24 cellular contexts compared by ENCODE assay signal in the genomic region with DNA sequence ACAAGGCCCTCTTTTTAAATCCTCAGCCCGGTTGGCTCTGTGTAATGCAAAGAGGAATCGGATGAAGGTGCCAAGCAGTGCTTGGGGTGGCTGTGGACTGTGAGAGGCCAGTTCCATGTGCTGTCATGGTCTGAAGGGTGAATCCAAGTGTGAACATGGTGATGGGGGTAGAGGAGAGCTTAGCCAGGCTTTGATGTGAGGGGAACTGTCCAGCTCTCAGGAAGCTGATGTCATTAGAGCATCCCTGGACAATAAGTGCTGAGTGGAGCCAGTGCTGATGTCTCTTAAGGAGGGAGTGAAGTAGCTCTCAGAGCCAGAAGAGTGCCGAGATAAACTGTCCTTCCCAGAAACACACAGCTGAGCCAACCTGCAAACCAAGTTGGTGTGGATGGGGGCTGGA. TPM values are rescaled to one million over a fixed set of nuclear protein-coding genes. Genes with fewer than 3 reads are reported as not detected.
DNase-seq lines count a peak whose midpoint lies in the region; TF ChIP-seq lines count a peak whose summit lies in the region.
"Had no signal": no experiment of that assay in that cellular context is flagged by ENCODE, and none has a peak within 500 bp of the region (broad histone marks: within the 10 kb centered on the region; RNA-seq: fewer than 3 reads in every experiment).

No MANE protein-coding gene starts in this region.

- peaks cover 28% of the 10 kb centered on the region for H3K4me1 Mint-ChIP-seq in neural progenitor cell
- H3K4me1 Mint-ChIP-seq: CD14-positive monocyte, T-helper 17 cell had no signal

- no peaks in the 10 kb centered on the region for H3K36me3 ChIP-seq in adipocyte (ENCODE audit: control insufficient read depth, insufficient read depth, low read length, severe bottlenecking)
- H3K36me3 ChIP-seq in neural progenitor cell, result no peaks in the 10 kb centered on the region
- H3K36me3 ChIP-seq: lower lobe of right lung, prostate gland, upper lobe of right lung had no signal

- H3K4me3 ChIP-seq in adipocyte (ENCODE audit: low read length) (no peak overlapping the region), fibroblast of the aortic adventitia (ENCODE audit: low read depth, low read length) (no peak overlapping the region), neural progenitor cell (no peak overlapping the region)
- H3K4me3 ChIP-seq: esophagus muscularis mucosa, lower lobe of right lung, prostate gland, upper lobe of right lung had no signal

- H3K27me3 ChIP-seq in adipocyte (replicated peaks; ENCODE audit: control insufficient read depth, insufficient read depth, low read length) (no peaks in the 10 kb centered on the region), neural progenitor cell (no peaks in the 10 kb centered on the region)
- H3K27me3 ChIP-seq: esophagus muscularis mucosa, upper lobe of right lung had no signal

- H3K9me3 ChIP-seq in adipocyte (ENCODE audit: control insufficient read depth, low read length) (no peaks in the 10 kb centered on the region), neural progenitor cell (ENCODE audit: low read depth) (no peaks in the 10 kb centered on the region)
- H3K9me3 ChIP-seq: esophagus muscularis mucosa, lower lobe of right lung, prostate gland, upper lobe of right lung had no signal

- H3K9ac ChIP-seq in adipocyte (ENCODE audit: low read length) (no peak overlapping the region), neural progenitor cell (no peak overlapping the region)

- no peak overlapping the region for H3K4me2 ChIP-seq in neural progenitor cell

- no peak overlapping the region for H3K27ac Mint-ChIP-seq in neural progenitor cell
- H3K27ac Mint-ChIP-seq: natural killer cell treated with Interleukin-12 subunit alpha and Interleukin-12 subunit beta and Interleukin-15 and Interleukin-18, amount 100 ng/mL, for 72 hours; stimulated activated naive CD8-positive, alpha-beta T cell treated with anti-CD3 and anti-CD28 coated beads, Interleukin-15, Interleukin-2, amounts not matched to agents 100 ng/mL and 50 ng/mL, for 24 hours; T-helper 17 cell had no signal

- TF ChIP-seq CTCF in fibroblast of the aortic adventitia (IDR thresholded peaks at IDR 0.05; ENCODE audit: insufficient read depth, low read length), result no peak
- no peak for TF ChIP-seq CTCF in neural progenitor cell (IDR thresholded peaks at IDR 0.05)

- H3K36me3 Mint-ChIP-seq in neural progenitor cell, result peaks cover 2% of the 10 kb centered on the region
- H3K36me3 Mint-ChIP-seq: CD14-positive monocyte; natural killer cell treated with Interleukin-12 subunit alpha and Interleukin-12 subunit beta and Interleukin-15 and Interleukin-18, amount 100 ng/mL, for 72 hours had no signal

- DNase-seq in NCI-H2029 (lab: John Stamatoyannopoulos, UW) (peak; percentile 48), NCI-H2029 treated with DMSO at 0.1 percent for 48 hours (lab: John Stamatoyannopoulos, UW) (no peak), adipocyte (ENCODE audit: low read depth) (peak; percentile 20), fibroblast of the aortic adventitia (ENCODE audit: low read depth) (peak; percentile 27), neural progenitor cell (ENCODE audit: low spot score) (peak; percentile 52), NCI-H2196 (lab: John Stamatoyannopoulos, UW; ENCODE audit: unreplicated experiment) (no peak), HT-29 (ENCODE audit: low spot score) (no peak)
- DNase-seq in activated naive CD4-positive, alpha-beta T cell treated with Interleukin-2 at 50 U/mL for 16 hours, result no peak
- DNase-seq: activated CD4-positive, CD25-positive, alpha-beta regulatory T cell treated with anti-CD3 and anti-CD28 coated beads, Interleukin-2, amount 50 U/mL, for 72 hours; activated gamma-delta T cell treated with Interleukin-2 at 50 U/mL for 16 hours; KBM-7; lower lobe of right lung; NCI-H1092 treated with DMSO at 0.1 percent for 48 hours; NCI-H446 treated with DMSO at 0.1 percent for 48 hours; SHP77 treated with DMSO at 0.1 percent for 48 hours; stimulated activated CD4-positive, alpha-beta T cell treated with anti-CD3 and anti-CD28 coated beads, Interleukin-15, amount 100 ng/mL, for 24 hours; T-helper 17 cell; upper lobe of right lung had no signal

- no peaks in the 10 kb centered on the region for H4K20me1 ChIP-seq in neural progenitor cell (ENCODE audit: low read depth)

- no peak overlapping the region for H2AFZ ChIP-seq in neural progenitor cell (replicated peaks)

- no peak overlapping the region for H3K4me3 Mint-ChIP-seq in neural progenitor cell
- H3K4me3 Mint-ChIP-seq: natural killer cell treated with Interleukin-12 subunit alpha and Interleukin-12 subunit beta and Interleukin-15 and Interleukin-18, amount 100 ng/mL, for 72 hours; stimulated activated naive CD8-positive, alpha-beta T cell treated with anti-CD3 and anti-CD28 coated beads, Interleukin-15, Interleukin-2, amounts not matched to agents 100 ng/mL and 50 ng/mL, for 24 hours; T-helper 17 cell had no signal

- H3K27me3 Mint-ChIP-seq in neural progenitor cell (ENCODE audit: insufficient read depth, low read depth), result peaks cover 4% of the 10 kb centered on the region

- no peaks in the 10 kb centered on the region for H3K79me2 ChIP-seq in neural progenitor cell (ENCODE audit: low read depth)

- no peak overlapping the region for H3K27ac ChIP-seq in neural progenitor cell
- H3K27ac ChIP-seq: 22Rv1, esophagus muscularis mucosa, lower lobe of right lung, prostate gland, upper lobe of right lung had no signal

- H3K4me1 ChIP-seq in adipocyte (ENCODE audit: control insufficient read depth, insufficient read depth, low read length), result peaks cover 33% of the 10 kb centered on the region
- H3K4me1 ChIP-seq in neural progenitor cell, result peaks cover 37% of the 10 kb centered on the region
- H3K4me1 ChIP-seq: prostate gland had no signal

- no peaks in the 10 kb centered on the region for H3K9me3 Mint-ChIP-seq in neural progenitor cell
- H3K9me3 Mint-ChIP-seq: CD14-positive monocyte; natural killer cell treated with Interleukin-12 subunit alpha and Interleukin-12 subunit beta and Interleukin-15 and Interleukin-18, amount 100 ng/mL, for 72 hours; stimulated activated naive CD8-positive, alpha-beta T cell treated with anti-CD3 and anti-CD28 coated beads, Interleukin-15, Interleukin-2, amounts not matched to agents 100 ng/mL and 50 ng/mL, for 24 hours had no signal

- peaks cover 14% of the 10 kb centered on the region for H3F3A ChIP-seq in neural progenitor cell (ENCODE audit: low read depth)

RNA-seq across cellular contexts. Expression of a gene that starts 53.6 kb away (rescaled TPM):
- total RNA-seq in fibroblast of the aortic adventitia (ENCODE audit: low replicate concordance) (6.5 and 44.6 TPM in 2 replicates), neural progenitor cell (ENCODE audit: low replicate concordance) (9.6 and 18.1 TPM in 2 replicates)
- 0.05 TPM in 2 replicates for total RNA-seq in HT-29 (2014; rRNA removed; shearing (Covaris generic))

Comparison
In these comparisons a context has a peak if more than half of its experiments do, and no peak if none do; other contexts are left out.
1. DNase-seq: peak in NCI-H2029 (single experiment), adipocyte (single experiment), fibroblast of the aortic adventitia (single experiment) and neural progenitor cell (single experiment); none in NCI-H2029 treated with DMSO at 0.1 percent for 48 hours (single experiment), NCI-H2196 (single experiment), activated naive CD4-positive, alpha-beta T cell treated with Interleukin-2 at 50 U/mL for 16 hours (single experiment) and HT-29 (single experiment).